17 cellular contexts compared by ENCODE assay signal in genomic region chr22:24440718-24441405, GRCh38. TPM values are rescaled to one million over a fixed set of nuclear protein-coding genes. Genes with fewer than 3 reads are reported as not detected.
A peak's percentile ranks its signal among the peaks of the same experiment; 100 is the strongest.
DNase-seq lines count a peak whose midpoint lies in the region; ATAC-seq and TF ChIP-seq lines count a peak whose summit lies in the region.
"Had no signal": no experiment of that assay in that cellular context is flagged by ENCODE, and none has a peak within 500 bp of the region (broad histone marks: within the 10 kb centered on the region; RNA-seq: fewer than 3 reads in every experiment).

No MANE protein-coding gene starts in this region.

- no peak for ATAC-seq in activated T-cell treated with anti-CD3 and anti-CD28 coated beads, Interleukin-2, amount 50 U/mL, for 72 hours (replicated peaks in 1 of 2)
- no peak for ATAC-seq in activated T-cell treated with anti-CD3 and anti-CD28 coated beads, Interleukin-2, amount 50 U/mL, for 4 hours
- ATAC-seq in stimulated activated naive CD8-positive, alpha-beta T cell treated with anti-CD3 and anti-CD28 coated beads, Interleukin-15, amount 100 ng/mL, for 72 hours: no peak
- ATAC-seq in HG03280 (IDR thresholded peaks at IDR 0.05; ENCODE audit: unreplicated experiment): no peak
- ATAC-seq: esophagus mucosa, HCT116, heart left ventricle had no signal

- H3K4me3 Mint-ChIP-seq in activated T-cell treated with anti-CD3 and anti-CD28 coated beads, Interleukin-2, amount 50 U/mL, for 72 hours: no peak overlapping the region
- H3K4me3 Mint-ChIP-seq in activated T-cell treated with anti-CD3 and anti-CD28 coated beads, Interleukin-2, amount 50 U/mL, for 4 hours: no peak overlapping the region
- H3K4me3 Mint-ChIP-seq in endodermal cell: no peak overlapping the region
- no peak overlapping the region for H3K4me3 Mint-ChIP-seq in stimulated activated naive CD8-positive, alpha-beta T cell treated with anti-CD3 and anti-CD28 coated beads, Interleukin-15, amount 100 ng/mL, for 72 hours
- H3K4me3 Mint-ChIP-seq: neural crest cell had no signal

- peaks cover 49% of the 10 kb centered on the region for H3K36me3 ChIP-seq in Karpas-422 (ENCODE audit: insufficient read depth, low read length)
- H3K36me3 ChIP-seq in endodermal cell (ENCODE audit: control insufficient read depth, insufficient read depth, low read length): no peaks in the 10 kb centered on the region
- H3K36me3 ChIP-seq: colonic mucosa had no signal

- WGBS in endodermal cell (ENCODE audit: insufficient coverage in 1 of 2, insufficient read length in 1 of 2), 2 experiments: 95 to 99% methylated on average over 16 to 30 of the region's 30 CpGs

- H4K20me1 ChIP-seq in Karpas-422 (ENCODE audit: insufficient read depth, low read depth, low read length): no peaks in the 10 kb centered on the region

- H3K27ac ChIP-seq in Karpas-422 (ENCODE audit: low read length): peak overlapping the region; percentile 49; the same call in 1 of the 2 replicates
- H3K27ac ChIP-seq in endodermal cell (ENCODE audit: low read depth, low read length): no peak overlapping the region
- H3K27ac ChIP-seq: colonic mucosa had no signal

- H3K9me3 Mint-ChIP-seq in activated T-cell treated with anti-CD3 and anti-CD28 coated beads, Interleukin-2, amount 50 U/mL, for 72 hours: no peaks in the 10 kb centered on the region
- H3K9me3 Mint-ChIP-seq in activated T-cell treated with anti-CD3 and anti-CD28 coated beads, Interleukin-2, amount 50 U/mL, for 4 hours: no peaks in the 10 kb centered on the region
- H3K9me3 Mint-ChIP-seq in endodermal cell: no peaks in the 10 kb centered on the region
- H3K9me3 Mint-ChIP-seq in stimulated activated naive CD8-positive, alpha-beta T cell treated with anti-CD3 and anti-CD28 coated beads, Interleukin-15, amount 100 ng/mL, for 72 hours: no peaks in the 10 kb centered on the region
- H3K9me3 Mint-ChIP-seq: neural crest cell had no signal

- no peak overlapping the region for H3K4me2 ChIP-seq in Karpas-422 (ENCODE audit: low read depth, low read length, poor library complexity, severe bottlenecking)

- H3K9me3 ChIP-seq in Karpas-422 (ENCODE audit: low read length) (no peaks in the 10 kb centered on the region), endodermal cell (ENCODE audit: control insufficient read depth, low read length) (no peaks in the 10 kb centered on the region)
- H3K9me3 ChIP-seq: colonic mucosa, heart left ventricle had no signal

- peaks cover 28% of the 10 kb centered on the region for H3K79me2 ChIP-seq in Karpas-422 (ENCODE audit: low read length)

- H3K27ac Mint-ChIP-seq in activated T-cell treated with anti-CD3 and anti-CD28 coated beads, Interleukin-2, amount 50 U/mL, for 72 hours: peak overlapping the region; percentile 45
- H3K27ac Mint-ChIP-seq in endodermal cell: no peak overlapping the region
- peak overlapping the region; percentile 36 to 57 for H3K27ac Mint-ChIP-seq in stimulated activated naive CD8-positive, alpha-beta T cell treated with anti-CD3 and anti-CD28 coated beads, Interleukin-15, amount 100 ng/mL, for 72 hours

- H3K9ac ChIP-seq in Karpas-422 (ENCODE audit: low read length) (no peak overlapping the region), endodermal cell (ENCODE audit: extremely low read depth, low read length, poor library complexity, severe bottlenecking) (no peak overlapping the region)

- H3K36me3 Mint-ChIP-seq in activated T-cell treated with anti-CD3 and anti-CD28 coated beads, Interleukin-2, amount 50 U/mL, for 72 hours (ENCODE audit: insufficient read depth in 2 of 2): peaks cover 0 to 2% of the 10 kb centered on the region in 2 donors
- peaks cover 18% of the 10 kb centered on the region for H3K36me3 Mint-ChIP-seq in activated T-cell treated with anti-CD3 and anti-CD28 coated beads, Interleukin-2, amount 50 U/mL, for 4 hours (ENCODE audit: insufficient read depth)
- H3K36me3 Mint-ChIP-seq in endodermal cell (ENCODE audit: low read depth): no peaks in the 10 kb centered on the region

- no peak for TF ChIP-seq CTCF in endodermal cell (conservative IDR thresholded peaks at IDR 0.05)

- no peaks in the 10 kb centered on the region for H3K9me2 ChIP-seq in Karpas-422 (replicated peaks; ENCODE audit: insufficient read depth, low read length)

- peaks cover 74% of the 10 kb centered on the region for H3K4me1 Mint-ChIP-seq in activated T-cell treated with anti-CD3 and anti-CD28 coated beads, Interleukin-2, amount 50 U/mL, for 72 hours (ENCODE audit: low read depth)
- H3K4me1 Mint-ChIP-seq in activated T-cell treated with anti-CD3 and anti-CD28 coated beads, Interleukin-2, amount 50 U/mL, for 4 hours (ENCODE audit: low read depth): peaks cover 58% of the 10 kb centered on the region
- peaks cover 12% of the 10 kb centered on the region for H3K4me1 Mint-ChIP-seq in endodermal cell
- peaks cover 98% of the 10 kb centered on the region for H3K4me1 Mint-ChIP-seq in stimulated activated naive CD8-positive, alpha-beta T cell treated with anti-CD3 and anti-CD28 coated beads, Interleukin-15, amount 100 ng/mL, for 72 hours

- DNase-seq in activated T-cell treated with anti-CD3 and anti-CD28 coated beads, Interleukin-2, amount 50 U/mL, for 72 hours: no peak
- no peak for DNase-seq in activated T-cell treated with anti-CD3 and anti-CD28 coated beads, Interleukin-2, amount 50 U/mL, for 4 hours
- no peak for DNase-seq in Karpas-422
- peak; percentile 43 for DNase-seq in endodermal cell
- no peak for DNase-seq in stimulated activated naive CD8-positive, alpha-beta T cell treated with anti-CD3 and anti-CD28 coated beads, Interleukin-15, amount 100 ng/mL, for 72 hours
- DNase-seq in NCI-H748 treated with DMSO at 0.1 percent for 48 hours (lab: John Stamatoyannopoulos, UW): no peak
- no peak for DNase-seq in SKM-1 treated with dmso at 0.1 percent for 144 hours (lab: John Stamatoyannopoulos, UW; ENCODE audit: unreplicated experiment)
- DNase-seq: activated CD4-positive, alpha-beta T cell treated with anti-CD3 and anti-CD28 coated beads for 48 hours; colonic mucosa; left cardiac atrium; NCI-H2171 had no signal

- H3K4me3 ChIP-seq in Karpas-422 (ENCODE audit: low read length): no peak overlapping the region
- no peak overlapping the region for H3K4me3 ChIP-seq in endodermal cell (ENCODE audit: low read length)
- H3K4me3 ChIP-seq: colonic mucosa, heart left ventricle had no signal

- H2AFZ ChIP-seq in Karpas-422 (ENCODE audit: low read length): no peak overlapping the region

- no peaks in the 10 kb centered on the region for H3K27me3 Mint-ChIP-seq in activated T-cell treated with anti-CD3 and anti-CD28 coated beads, Interleukin-2, amount 50 U/mL, for 72 hours (ENCODE audit: low read depth)
- no peaks in the 10 kb centered on the region for H3K27me3 Mint-ChIP-seq in activated T-cell treated with anti-CD3 and anti-CD28 coated beads, Interleukin-2, amount 50 U/mL, for 4 hours (ENCODE audit: low read depth)
- H3K27me3 Mint-ChIP-seq in endodermal cell (ENCODE audit: insufficient read depth): no peaks in the 10 kb centered on the region
- no peaks in the 10 kb centered on the region for H3K27me3 Mint-ChIP-seq in stimulated activated naive CD8-positive, alpha-beta T cell treated with anti-CD3 and anti-CD28 coated beads, Interleukin-15, amount 100 ng/mL, for 72 hours

- H3K27me3 ChIP-seq in Karpas-422 (ENCODE audit: low read length) (no peaks in the 10 kb centered on the region), endodermal cell (ENCODE audit: control insufficient read depth, insufficient read depth, low read length, poor library complexity, severe bottlenecking) (no peaks in the 10 kb centered on the region)
- H3K27me3 ChIP-seq: colonic mucosa, heart left ventricle had no signal

- H3K4me1 ChIP-seq in Karpas-422 (ENCODE audit: low read length) (peaks cover 39% of the 10 kb centered on the region), endodermal cell (ENCODE audit: control insufficient read depth, insufficient read depth, low read length) (peaks cover 9% of the 10 kb centered on the region)
- H3K4me1 ChIP-seq: colonic mucosa had no signal

RNA-seq across cellular contexts. Expression of gene ADORA2A, which starts 13.5 kb away (rescaled TPM):
- 10 to 100 TPM; 34.6 to 41.2 TPM for total RNA-seq in activated T-cell treated with anti-CD3 and anti-CD28 coated beads, Interleukin-2, amount 50 U/mL, for 72 hours
- total RNA-seq in activated T-cell treated with anti-CD3 and anti-CD28 coated beads, Interleukin-2, amount 50 U/mL, for 4 hours: 10 to 100 TPM; 44.6 to 57.1 (median 51.1) TPM
- 65.9 and 86.7 TPM in 2 replicates for total RNA-seq in Karpas-422 (2014; rRNA removed; shearing (Covaris generic); ENCODE audit: low replicate concordance)
- 1 to 10 TPM; 4.1 to 4.7 TPM for total RNA-seq in endodermal cell
- 4.2 TPM for polyA plus RNA-seq in endodermal cell (2013, experiment 1 of 2)
- polyA plus RNA-seq in endodermal cell (2013, experiment 2 of 2): 4.4 TPM
- total RNA-seq: esophagus mucosa had no signal

RNA-seq across cellular contexts. Expression of gene UPB1, which starts 54.3 kb away (rescaled TPM):
- 1 to 10 TPM in 1 of 2 donors, under 1 TPM in 1; 0.26 to 1.2 TPM for total RNA-seq in activated T-cell treated with anti-CD3 and anti-CD28 coated beads, Interleukin-2, amount 50 U/mL, for 72 hours
- under 1 TPM; 0.16 to 0.23 (median 0.16) TPM for total RNA-seq in activated T-cell treated with anti-CD3 and anti-CD28 coated beads, Interleukin-2, amount 50 U/mL, for 4 hours
- total RNA-seq in Karpas-422 (2014; rRNA removed; shearing (Covaris generic); ENCODE audit: low replicate concordance): 0.19 and 1.3 TPM in 2 replicates
- total RNA-seq in endodermal cell: under 1 TPM in 1 of 2 donors, not detected in 1; 0.40 TPM
- polyA plus RNA-seq in endodermal cell (2013, experiment 1 of 2): 0.14 TPM
- polyA plus RNA-seq in endodermal cell (2013, experiment 2 of 2): 0.33 TPM
- total RNA-seq: neural crest cell had no signal
- polyA plus RNA-seq: AG04450 had no signal

Comparison
In these comparisons a context has a peak if more than half of its experiments do, and no peak if none do; other contexts are left out.
1. RNA of gene ADORA2A, which starts 13.5 kb away (total RNA-seq): 65.9 to 86.7 TPM in Karpas-422, 44.6 to 57.1 TPM in activated T-cell treated with anti-CD3 and anti-CD28 coated beads, Interleukin-2, amount 50 U/mL, for 4 hours and 34.6 to 41.2 TPM in activated T-cell treated with anti-CD3 and anti-CD28 coated beads, Interleukin-2, amount 50 U/mL, for 72 hours; 4.1 to 4.7 TPM in endodermal cell; every median in the first group is over 4 times any median in the second.